In genomic region chr5:137075163-137075970, GRCh38 we compare ENCODE assay signal across 7 cellular contexts.
A peak's percentile ranks its signal among the peaks of the same experiment; 100 is the strongest.
DNase-seq lines count a peak whose midpoint lies in the region; ATAC-seq and TF ChIP-seq lines count a peak whose summit lies in the region.

No MANE protein-coding gene starts in this region.

- WGBS in IMR-90 (ENCODE audit: extremely low coverage in 2 of 2, insufficient read length in 1 of 2), 2 experiments, result 70% methylated on average over 1 of the region's 7 CpGs; no CpG with 5 or more reads in 1 of the 2 experiments
- WGBS in endodermal cell (ENCODE audit: insufficient coverage in 1 of 2, insufficient read length in 1 of 2), 2 experiments, result 52 to 96% methylated on average over 3 to 7 of the region's 7 CpGs
- no CpG with 5 or more reads among the region's 7 CpGs for WGBS in neuronal stem cell (ENCODE audit: extremely low coverage in 2 of 2, insufficient read length in 2 of 2, insufficient replicate concordance in 1 of 2), 2 donors

- peak; percentile 45; the same call in 1 of the 2 replicates for TF ChIP-seq RAD21 in IMR-90 (IDR thresholded peaks at IDR 0.05; ENCODE audit: low read length)

- TF ChIP-seq CTCF in GM12864 (IDR thresholded peaks at IDR 0.05; ENCODE audit: low read depth, low read length, missing control alignments), result peak; percentile 78
- TF ChIP-seq CTCF in IMR-90 (conservative IDR thresholded peaks at IDR 0.05; ENCODE audit: low read depth, low read length), result peak; percentile 52
- TF ChIP-seq CTCF in endodermal cell (conservative IDR thresholded peaks at IDR 0.05), result peak; percentile 97

- DNase-seq in GM12864 (ENCODE audit: low read depth) (peak; percentile 3), IMR-90 (peak; percentile 9), RPMI7951 (ENCODE audit: low read depth) (peak; percentile 39), endodermal cell (peak; percentile 97), neuronal stem cell (ENCODE audit: low spot score) (peak; percentile 39)

- no peak overlapping the region for H3K56ac ChIP-seq in IMR-90 (ENCODE audit: extremely low read depth, insufficient read depth, low read length)

- H3K14ac ChIP-seq in IMR-90 (replicated peaks; ENCODE audit: low read depth, low read length), result no peak overlapping the region
- no peak overlapping the region for H3K14ac ChIP-seq in neuronal stem cell (ENCODE audit: low read length)

- H3K27me3 ChIP-seq in IMR-90 (ENCODE audit: control insufficient read depth, insufficient read depth, low read length) (no peaks in the 10 kb centered on the region), endodermal cell (ENCODE audit: control insufficient read depth, insufficient read depth, low read length, poor library complexity, severe bottlenecking) (peaks cover 18% of the 10 kb centered on the region), neuronal stem cell (ENCODE audit: control insufficient read depth in 3 of 3, insufficient read depth in 3 of 3, low read depth in 1 of 3, low read length in 3 of 3) (no peaks in the 10 kb centered on the region)

- H2BK20ac ChIP-seq in IMR-90 (ENCODE audit: low read depth, low read length), result no peak overlapping the region

- H3K27ac Mint-ChIP-seq in endodermal cell, result peak overlapping the region; percentile 26

- peaks cover 46% of the 10 kb centered on the region for H3K4me1 Mint-ChIP-seq in endodermal cell

- CTCF ChIA-PET in IMR-90 (lab: Yijun Ruan, JAX), result no interaction called here

- no peak overlapping the region for H4K8ac ChIP-seq in IMR-90 (ENCODE audit: low read depth in 2 of 2, low read length in 2 of 2)
- no peak overlapping the region for H4K8ac ChIP-seq in neuronal stem cell (ENCODE audit: low read depth, low read length)

- no peak overlapping the region for H4K5ac ChIP-seq in IMR-90 (ENCODE audit: low read depth, low read length)

- H3K9me1 ChIP-seq in IMR-90 (ENCODE audit: insufficient read depth, low read length), result no peaks in the 10 kb centered on the region

- H2BK120ac ChIP-seq in IMR-90 (ENCODE audit: low read depth, low read length) (no peak overlapping the region), neuronal stem cell (ENCODE audit: low read depth, low read length) (no peak overlapping the region)

- peaks cover 19% of the 10 kb centered on the region for H3K27me3 Mint-ChIP-seq in endodermal cell (ENCODE audit: insufficient read depth)

- no peaks in the 10 kb centered on the region for H4K20me1 ChIP-seq in IMR-90 (ENCODE audit: insufficient read depth, low read length)

- in situ Hi-C loops in IMR-90 (cut with MboI; ENCODE audit: low sequenced_read_pairs), result no loop called here

- no peak overlapping the region for H2BK12ac ChIP-seq in neuronal stem cell (ENCODE audit: low read length)

- H3K36me3 ChIP-seq in IMR-90 (ENCODE audit: control insufficient read depth, insufficient read depth, low read length) (no peaks in the 10 kb centered on the region), endodermal cell (ENCODE audit: control insufficient read depth, insufficient read depth, low read length) (no peaks in the 10 kb centered on the region), neuronal stem cell (replicated peaks in 1 of 2; ENCODE audit: control insufficient read depth in 2 of 2, insufficient read depth in 2 of 2, low read length in 2 of 2) (no peaks in the 10 kb centered on the region)

- H3K23ac ChIP-seq in IMR-90 (ENCODE audit: low read depth, low read length), result no peak overlapping the region
- no peak overlapping the region for H3K23ac ChIP-seq in neuronal stem cell (ENCODE audit: low read depth, low read length, poor library complexity)

- H3K4ac ChIP-seq in IMR-90 (ENCODE audit: low read depth, low read length), result no peak overlapping the region
- no peak overlapping the region for H3K4ac ChIP-seq in neuronal stem cell (ENCODE audit: low read length)

- no peaks in the 10 kb centered on the region for H3K4me1 ChIP-seq in IMR-90 (ENCODE audit: control insufficient read depth, insufficient read depth, low read length)
- peaks cover 19% of the 10 kb centered on the region for H3K4me1 ChIP-seq in endodermal cell (ENCODE audit: control insufficient read depth, insufficient read depth, low read length)
- H3K4me1 ChIP-seq in neuronal stem cell (ENCODE audit: control insufficient read depth in 2 of 2, insufficient read depth in 1 of 2, low read depth in 1 of 2, low read length in 2 of 2), result peaks cover 0 to 4% of the 10 kb centered on the region in 2 donors

- H3K9ac ChIP-seq in IMR-90 (ENCODE audit: low read depth, low read length) (no peak overlapping the region), endodermal cell (ENCODE audit: extremely low read depth, low read length, poor library complexity, severe bottlenecking) (no peak overlapping the region), neuronal stem cell (ENCODE audit: low read depth, low read length, poor library complexity) (no peak overlapping the region)

- H2AFZ ChIP-seq in IMR-90 (replicated peaks; ENCODE audit: low read length, poor library complexity), result no peak overlapping the region
- no peak overlapping the region for H2AFZ ChIP-seq in neuronal stem cell (ENCODE audit: low read length)

- intact Hi-C loops in IMR-90 (cut with micrococcal nuclease), result no loop called here

- peak; percentile 82 for ATAC-seq in GM21515 (IDR thresholded peaks at IDR 0.05; ENCODE audit: unreplicated experiment)
- ATAC-seq in IMR-90 (ENCODE audit: low read depth), result peak; percentile 65
- ATAC-seq in GM18520 (IDR thresholded peaks at IDR 0.05; ENCODE audit: unreplicated experiment), result no peak

- no peak overlapping the region for H3K4me3 ChIP-seq in GM12864 (ENCODE audit: low read depth, low read length)
- no peak overlapping the region for H3K4me3 ChIP-seq in IMR-90 (ENCODE audit: insufficient read depth, low read depth, low read length)
- H3K4me3 ChIP-seq in endodermal cell (ENCODE audit: low read length), result no peak overlapping the region
- no peak overlapping the region for H3K4me3 ChIP-seq in neuronal stem cell (ENCODE audit: low read length in 2 of 2)

- BruUV-seq in IMR-90 (replicated peaks; lab: Mats Ljungman, UMichigan), result no TSS peak

- H3K4me3 Mint-ChIP-seq in endodermal cell, result no peak overlapping the region

- H2AK5ac ChIP-seq in IMR-90 (ENCODE audit: low read depth, low read length) (no peak overlapping the region), neuronal stem cell (ENCODE audit: low read depth, low read length) (no peak overlapping the region)

- POLR2A ChIA-PET in IMR-90 (lab: Charles Lee; ENCODE audit: unreplicated experiment), result no interaction called here

- H3K27ac ChIP-seq in IMR-90 (ENCODE audit: insufficient read depth, low read length) (no peak overlapping the region), endodermal cell (ENCODE audit: low read depth, low read length) (no peak overlapping the region), neuronal stem cell (replicated peaks; ENCODE audit: low read length) (no peak overlapping the region)

- H3K9me3 ChIP-seq in IMR-90 (ENCODE audit: control insufficient read depth, insufficient read depth, low read length) (no peaks in the 10 kb centered on the region), endodermal cell (ENCODE audit: control insufficient read depth, low read length) (no peaks in the 10 kb centered on the region), neuronal stem cell (replicated peaks in 1 of 2; ENCODE audit: control insufficient read depth in 2 of 2, insufficient read depth in 1 of 2, low read depth in 1 of 2, low read length in 2 of 2) (no peaks in the 10 kb centered on the region)

- H3K79me1 ChIP-seq in IMR-90 (ENCODE audit: low read depth in 1 of 2, low read length in 2 of 2) (no peaks in the 10 kb centered on the region), neuronal stem cell (ENCODE audit: low read depth, low read length) (no peaks in the 10 kb centered on the region)

- H2BK15ac ChIP-seq in IMR-90 (ENCODE audit: low read depth, low read length) (no peak overlapping the region), neuronal stem cell (ENCODE audit: low read length) (no peak overlapping the region)

- H2BK5ac ChIP-seq in IMR-90 (ENCODE audit: low read depth, low read length, poor library complexity, severe bottlenecking) (no peak overlapping the region), neuronal stem cell (ENCODE audit: low read length) (no peak overlapping the region)

- H2AK9ac ChIP-seq in IMR-90 (replicated peaks; ENCODE audit: low read depth, low read length, poor library complexity), result no peak overlapping the region

- H3K9me3 Mint-ChIP-seq in endodermal cell, result peaks cover 3% of the 10 kb centered on the region

- dilution Hi-C loops in IMR-90 (cut with HindIII; ENCODE audit: low sequenced_read_pairs, unreplicated experiment), result no loop called here

- no peak overlapping the region for H3K18ac ChIP-seq in IMR-90 (ENCODE audit: low read depth, low read length)
- no peak overlapping the region for H3K18ac ChIP-seq in neuronal stem cell (ENCODE audit: low read length)

- H4K91ac ChIP-seq in IMR-90 (ENCODE audit: insufficient read depth, low read depth, low read length) (no peak overlapping the region), neuronal stem cell (ENCODE audit: low read depth, low read length, poor library complexity) (no peak overlapping the region)

- H3K36me3 Mint-ChIP-seq in endodermal cell (ENCODE audit: low read depth), result no peaks in the 10 kb centered on the region

- H3K4me2 ChIP-seq in IMR-90 (ENCODE audit: low read depth, low read length) (no peak overlapping the region), neuronal stem cell (ENCODE audit: insufficient read depth, low read length, poor library complexity, severe bottlenecking) (no peak overlapping the region)

- no peak for TF ChIP-seq POLR2A in IMR-90 (IDR thresholded peaks at IDR 0.05; ENCODE audit: low read depth, low read length)

TF ChIP-seq in IMR-90, 13 proteins besides CTCF, POLR2A, EP300 and RAD21:
- TF ChIP-seq, protein P1, sequence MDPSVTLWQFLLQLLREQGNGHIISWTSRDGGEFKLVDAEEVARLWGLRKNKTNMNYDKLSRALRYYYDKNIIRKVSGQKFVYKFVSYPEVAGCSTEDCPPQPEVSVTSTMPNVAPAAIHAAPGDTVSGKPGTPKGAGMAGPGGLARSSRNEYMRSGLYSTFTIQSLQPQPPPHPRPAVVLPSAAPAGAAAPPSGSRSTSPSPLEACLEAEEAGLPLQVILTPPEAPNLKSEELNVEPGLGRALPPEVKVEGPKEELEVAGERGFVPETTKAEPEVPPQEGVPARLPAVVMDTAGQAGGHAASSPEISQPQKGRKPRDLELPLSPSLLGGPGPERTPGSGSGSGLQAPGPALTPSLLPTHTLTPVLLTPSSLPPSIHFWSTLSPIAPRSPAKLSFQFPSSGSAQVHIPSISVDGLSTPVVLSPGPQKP (IDR thresholded peaks at IDR 0.05; ENCODE audit: borderline replicate concordance, low read depth, low read length), result no peak
- peak; percentile 35; the same call in 1 of the 2 replicates for TF ChIP-seq SMC3 (IDR thresholded peaks at IDR 0.05; ENCODE audit: low read depth, low read length)

Comparison
In these comparisons a context has a peak if more than half of its experiments do, and no peak if none do; other contexts are left out.
1. DNase-seq: peak in every context shown above with its lines; median percentile 97 in endodermal cell; 39 in RPMI7951; 39 in neuronal stem cell; 9 in IMR-90; 3 in GM12864.